Comparison of ENCODE assay signal across 8 cellular contexts in the genomic region with DNA sequence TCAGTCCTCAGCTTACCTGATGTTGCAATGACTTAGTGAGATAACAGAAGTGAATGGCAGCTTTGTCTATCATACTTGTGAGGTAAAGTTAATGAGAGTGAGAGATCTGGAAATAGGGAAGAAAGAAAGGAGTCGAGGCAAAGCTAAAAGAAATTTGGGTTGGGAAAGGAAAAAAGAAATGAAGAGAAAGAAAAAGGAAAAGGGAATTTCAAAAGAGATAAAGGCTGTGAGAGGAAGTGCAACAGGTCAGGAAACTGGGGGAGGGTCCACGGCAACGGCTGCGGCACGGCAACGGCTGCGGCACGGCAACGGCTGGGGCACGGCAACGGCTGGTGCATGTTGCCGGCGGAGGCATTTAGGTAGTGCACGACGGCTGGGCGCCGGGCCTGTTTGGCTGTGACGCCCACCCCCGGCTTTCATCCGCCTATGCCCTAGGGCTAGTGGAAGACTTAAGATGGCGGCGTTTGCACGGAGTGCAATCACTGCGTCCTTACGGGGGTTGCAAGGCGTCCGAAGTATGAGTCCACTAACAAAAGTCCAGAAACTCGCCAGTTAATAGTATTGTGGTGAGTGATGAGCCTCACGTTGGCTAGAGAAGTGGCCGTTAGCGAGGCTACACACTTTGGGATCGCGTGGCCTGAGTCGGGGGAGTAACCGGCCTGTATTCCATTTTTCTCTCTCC.
DNase-seq lines count a peak whose midpoint lies in the region; ATAC-seq and TF ChIP-seq lines count a peak whose summit lies in the region.

No MANE protein-coding gene starts in this region.

- H3K9me3 ChIP-seq in mesodermal cell (ENCODE audit: control insufficient read depth, low read length), result no peaks in the 10 kb centered on the region

- peak overlapping the region; percentile 96 for H3K4me3 Mint-ChIP-seq in endothelial cell (ENCODE audit: unreplicated experiment)

- peak overlapping the region; percentile 56 for H3K4me3 ChIP-seq in mesodermal cell (ENCODE audit: extremely low read depth, insufficient read depth, low read length, poor library complexity, severe bottlenecking)

- no peaks in the 10 kb centered on the region for H3K9me3 Mint-ChIP-seq in endothelial cell (ENCODE audit: unreplicated experiment)

- H3K27ac Mint-ChIP-seq in endothelial cell (ENCODE audit: unreplicated experiment), result peak overlapping the region; percentile 99

- no peak for TF ChIP-seq CTCF in endothelial cell (IDR thresholded peaks at IDR 0.05; ENCODE audit: unreplicated experiment)

- H3K27ac ChIP-seq in mesodermal cell (ENCODE audit: low read depth, low read length, severe bottlenecking), result peak overlapping the region; percentile 80

- peaks cover 7% of the 10 kb centered on the region for H3K36me3 ChIP-seq in mesodermal cell (ENCODE audit: control insufficient read depth, insufficient read depth, low read length)

- 2 to 3% methylated on average over 15 to 19 of the region's 35 CpGs for WGBS in mesodermal cell (ENCODE audit: insufficient coverage in 2 of 2), 2 experiments

- H3K4me1 Mint-ChIP-seq in endothelial cell (ENCODE audit: unreplicated experiment), result peaks cover 14% of the 10 kb centered on the region

- peak; percentile 98 for ATAC-seq in GM21360 (IDR thresholded peaks at IDR 0.05; ENCODE audit: unreplicated experiment)

- no peaks in the 10 kb centered on the region for H3K4me1 ChIP-seq in mesodermal cell (ENCODE audit: control insufficient read depth, insufficient read depth, low read length, poor library complexity, severe bottlenecking)

- peaks cover 3% of the 10 kb centered on the region for H3K27me3 Mint-ChIP-seq in endothelial cell (ENCODE audit: unreplicated experiment)

- DNase-seq in COR-L47 (lab: John Stamatoyannopoulos, UW) (peak; percentile 85), HT-29 (ENCODE audit: low spot score) (peak; percentile 93), NOMO-1 treated with DMSO at 0.1 percent for 48 hours (lab: John Stamatoyannopoulos, UW; ENCODE audit: unreplicated experiment) (peak; percentile 90), endothelial cell (ENCODE audit: low spot score) (peak; percentile 80)
- DNase-seq in activated CD8-positive, alpha-beta memory T cell treated with anti-CD3 and anti-CD28 coated beads, Interleukin-2, amount 50 U/mL, for 1 hour (ENCODE audit: extremely low read depth), result peak; percentile 82
- peak; percentile 68 to 79 for DNase-seq in stimulated activated CD8-positive, alpha-beta memory T cell treated with anti-CD3 and anti-CD28 coated beads, Interleukin-15, amount 100 ng/mL, for 4 hours (ENCODE audit: low read depth in 2 of 2)

- H3K36me3 Mint-ChIP-seq in endothelial cell (ENCODE audit: low read depth, unreplicated experiment), result peaks cover 3% of the 10 kb centered on the region

Comparison
In these comparisons a context has a peak if more than half of its experiments do, and no peak if none do; other contexts are left out.
1. Peak in every context shown above with its lines: DNase-seq, ATAC-seq, H3K4me3 ChIP-seq and H3K27ac ChIP-seq.